Comparison of ENCODE assay signal across 8 cellular contexts in the genomic region with DNA sequence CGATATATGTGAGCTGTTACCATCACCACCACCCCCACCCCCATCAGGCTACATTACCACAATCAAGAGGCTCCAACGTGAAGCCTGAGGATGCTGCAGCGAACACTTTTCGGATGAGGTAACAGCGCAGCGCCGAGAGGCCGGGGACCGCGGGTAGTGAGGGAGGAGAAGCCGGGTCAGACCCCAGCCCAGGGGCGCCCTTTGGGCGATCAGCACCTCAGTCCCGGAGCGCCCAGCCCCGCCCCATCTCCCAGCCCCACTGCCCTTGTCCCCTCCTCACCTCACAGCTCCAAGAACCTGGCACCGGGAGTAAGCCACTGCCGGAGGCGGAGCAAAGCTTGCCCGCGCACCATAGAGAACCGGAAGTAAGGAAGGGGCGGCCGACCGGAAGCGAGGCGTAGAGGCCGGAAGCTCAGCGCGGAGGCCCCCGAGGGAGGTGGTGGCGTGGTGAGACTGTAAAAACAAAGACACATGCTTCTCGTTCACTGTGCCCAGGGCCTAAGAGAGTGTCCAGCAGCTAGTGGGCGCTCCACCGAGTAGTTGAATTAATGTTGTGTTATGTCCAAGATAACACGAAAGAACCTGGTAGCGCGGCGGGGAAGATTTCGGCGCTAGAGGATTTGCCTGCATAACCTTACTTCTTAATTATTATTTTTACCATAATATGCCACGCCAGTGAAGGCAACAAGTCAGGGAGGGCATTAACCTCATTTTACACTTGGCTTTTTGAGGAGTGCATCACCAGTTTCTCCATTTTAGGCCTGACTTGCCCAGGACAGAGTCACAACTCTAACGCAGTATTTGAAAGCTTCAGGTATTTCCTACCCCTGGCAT. TPM values are rescaled to one million over a fixed set of nuclear protein-coding genes. Genes with fewer than 3 reads are reported as not detected.
DNase-seq lines count a peak whose midpoint lies in the region; ATAC-seq and TF ChIP-seq lines count a peak whose summit lies in the region.

A gene (minus strand): TSS at position 367 of the 834 bp plus-strand sequence. CDS start 4,610 bp downstream, outside the sequence.

- H3K27ac ChIP-seq in PC-3 (ENCODE audit: low read length) (peak within 1 kb of the TSS; percentile 78), epithelial cell of prostate (peak within 1 kb of the TSS; percentile 65)

- peak; percentile 96 for ATAC-seq in GM21619 (IDR thresholded peaks at IDR 0.05; ENCODE audit: unreplicated experiment)
- peak; percentile 96 for ATAC-seq in PC-3

- peak within 1 kb of the TSS; percentile 99 for H3K4me3 ChIP-seq in Jurkat, Clone E6-1 (ENCODE audit: low read length)
- H3K4me3 ChIP-seq in PC-3 (ENCODE audit: low read length), result peak within 1 kb of the TSS; percentile 73

- H3K9me2 ChIP-seq in PC-3 (replicated peaks; ENCODE audit: low read length), result no peaks in the 10 kb centered on the region

- POLR2A ChIA-PET in PC-3 (lab: Charles Lee; ENCODE audit: unreplicated experiment), result interaction anchor here (0.5 to 0.7 kb wide), 3 partner anchors 111 to 849 kb away, joined by 4 to 12 read pairs (median 5); no protein-coding TSS in a partner anchor

- CTCF ChIA-PET in PC-3 (lab: Charles Lee), result no interaction called here

- no peaks in the 10 kb centered on the region for H4K20me1 ChIP-seq in PC-3 (ENCODE audit: low read length)

- BruUV-seq in PC-3 (replicated peaks; lab: Mats Ljungman, UMichigan), result TSS peak; percentile 94

- H3K27me3 ChIP-seq in PC-3 (ENCODE audit: low read length), result no peaks in the 10 kb centered on the region

- peak; percentile 79 for TF ChIP-seq CTCF in PC-3 (conservative IDR thresholded peaks at IDR 0.05; ENCODE audit: low read depth, low read length)

- no peaks in the 10 kb centered on the region for H3F3A ChIP-seq in PC-3 (ENCODE audit: low read length, unreplicated experiment)

- peaks cover 25% of the 10 kb centered on the region for H3K79me2 ChIP-seq in PC-3 (ENCODE audit: low read length)

- DNase-seq in DMS53 treated with DMSO at 0.1 percent for 48 hours (lab: John Stamatoyannopoulos, UW; ENCODE audit: unreplicated experiment) (peak; percentile 63), PC-3 (peak; percentile 90), activated T-cell treated with anti-CD3 and anti-CD28 coated beads for 48 hours (ENCODE audit: low read depth) (peak; percentile 85), epithelial cell of prostate (ENCODE audit: low read depth, low spot score) (peak; percentile 66), mucosa of gallbladder (ENCODE audit: low spot score) (peak; percentile 95)
- peak; percentile 86 for DNase-seq in Jurkat, Clone E6-1 (ENCODE audit: low read depth, low spot score)
- DNase-seq in stimulated activated CD8-positive, alpha-beta memory T cell treated with anti-CD3 and anti-CD28 coated beads, Interleukin-4, amount 100 ng/mL, for 4 hours (ENCODE audit: low read depth in 2 of 2, low spot score in 1 of 2), result peak; percentile 74 to 80

- H3K9me3 ChIP-seq in PC-3 (ENCODE audit: low read length), result no peaks in the 10 kb centered on the region

- H3K9ac ChIP-seq in PC-3 (ENCODE audit: low read length), result peak within 1 kb of the TSS; percentile 81

- peak within 1 kb of the TSS; percentile 92 for H2AFZ ChIP-seq in PC-3 (ENCODE audit: low read length)

- intact Hi-C loops in PC-3 (cut with micrococcal nuclease), result no loop called here

- peaks cover 10% of the 10 kb centered on the region for H3K4me1 ChIP-seq in PC-3 (ENCODE audit: insufficient read depth, low read length)

- peak within 1 kb of the TSS; percentile 98 for H3K4me2 ChIP-seq in PC-3 (ENCODE audit: low read length)

- H3K36me3 ChIP-seq in PC-3 (ENCODE audit: low read depth, low read length), result peaks cover 4% of the 10 kb centered on the region

RNA-seq across cellular contexts. Expression of the gene that starts here (rescaled TPM):
- polyA plus RNA-seq in Jurkat, Clone E6-1 (2012; ENCODE audit: insufficient read depth, insufficient read length), result 88.6 TPM
- total RNA-seq in PC-3 (2014; rRNA removed), result 32.8 and 33.9 TPM in 2 replicates
- total RNA-seq in mucosa of gallbladder, result 39.8 TPM

Comparison
In these comparisons a context has a peak if more than half of its experiments do, and no peak if none do; other contexts are left out.
1. Peak in every context shown above with its lines: DNase-seq, ATAC-seq, H3K4me3 ChIP-seq and H3K27ac ChIP-seq.